ENCODE assay signal across 1 cellular context in the genomic region with DNA sequence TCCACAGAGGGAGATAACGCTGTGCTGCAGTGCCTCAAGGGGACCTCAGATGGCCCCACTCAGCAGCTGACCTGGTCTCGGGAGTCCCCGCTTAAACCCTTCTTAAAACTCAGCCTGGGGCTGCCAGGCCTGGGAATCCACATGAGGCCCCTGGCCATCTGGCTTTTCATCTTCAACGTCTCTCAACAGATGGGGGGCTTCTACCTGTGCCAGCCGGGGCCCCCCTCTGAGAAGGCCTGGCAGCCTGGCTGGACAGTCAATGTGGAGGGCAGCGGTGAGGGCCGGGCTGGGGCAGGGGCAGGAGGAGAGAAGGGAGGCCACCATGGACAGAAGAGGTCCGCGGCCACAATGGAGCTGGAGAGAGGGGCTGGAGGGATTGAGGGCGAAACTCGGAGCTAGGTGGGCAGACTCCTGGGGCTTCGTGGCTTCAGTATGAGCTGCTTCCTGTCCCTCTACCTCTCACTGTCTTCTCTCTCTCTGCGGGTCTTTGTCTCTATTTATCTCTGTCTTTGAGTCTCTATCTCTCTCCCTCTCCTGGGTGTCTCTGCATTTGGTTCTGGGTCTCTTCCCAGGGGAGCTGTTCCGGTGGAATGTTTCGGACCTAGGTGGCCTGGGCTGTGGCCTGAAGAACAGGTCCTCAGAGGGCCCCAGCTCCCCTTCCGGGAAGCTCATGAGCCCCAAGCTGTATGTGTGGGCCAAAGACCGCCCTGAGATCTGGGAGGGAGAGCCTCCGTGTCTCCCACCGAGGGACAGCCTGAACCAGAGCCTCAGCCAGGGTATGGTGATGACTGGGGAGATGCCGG.
TF ChIP-seq lines count a peak whose summit lies in the region.

No MANE protein-coding gene starts in this region.

TF ChIP-seq in GM12878, 131 proteins besides CTCF, POLR2A, EP300 and RAD21 (continued from another document and continues in another):
- peak; percentile 14; the same call in 1 of the 2 replicates for TF ChIP-seq ZNF687 (IDR thresholded peaks at IDR 0.05)
- TF ChIP-seq MAX (IDR thresholded peaks at IDR 0.05; ENCODE audit: low read depth, low read length), result no peak
- no peak for TF ChIP-seq RB1 (IDR thresholded peaks at IDR 0.05; ENCODE audit: borderline replicate concordance)
- TF ChIP-seq, protein P1, sequence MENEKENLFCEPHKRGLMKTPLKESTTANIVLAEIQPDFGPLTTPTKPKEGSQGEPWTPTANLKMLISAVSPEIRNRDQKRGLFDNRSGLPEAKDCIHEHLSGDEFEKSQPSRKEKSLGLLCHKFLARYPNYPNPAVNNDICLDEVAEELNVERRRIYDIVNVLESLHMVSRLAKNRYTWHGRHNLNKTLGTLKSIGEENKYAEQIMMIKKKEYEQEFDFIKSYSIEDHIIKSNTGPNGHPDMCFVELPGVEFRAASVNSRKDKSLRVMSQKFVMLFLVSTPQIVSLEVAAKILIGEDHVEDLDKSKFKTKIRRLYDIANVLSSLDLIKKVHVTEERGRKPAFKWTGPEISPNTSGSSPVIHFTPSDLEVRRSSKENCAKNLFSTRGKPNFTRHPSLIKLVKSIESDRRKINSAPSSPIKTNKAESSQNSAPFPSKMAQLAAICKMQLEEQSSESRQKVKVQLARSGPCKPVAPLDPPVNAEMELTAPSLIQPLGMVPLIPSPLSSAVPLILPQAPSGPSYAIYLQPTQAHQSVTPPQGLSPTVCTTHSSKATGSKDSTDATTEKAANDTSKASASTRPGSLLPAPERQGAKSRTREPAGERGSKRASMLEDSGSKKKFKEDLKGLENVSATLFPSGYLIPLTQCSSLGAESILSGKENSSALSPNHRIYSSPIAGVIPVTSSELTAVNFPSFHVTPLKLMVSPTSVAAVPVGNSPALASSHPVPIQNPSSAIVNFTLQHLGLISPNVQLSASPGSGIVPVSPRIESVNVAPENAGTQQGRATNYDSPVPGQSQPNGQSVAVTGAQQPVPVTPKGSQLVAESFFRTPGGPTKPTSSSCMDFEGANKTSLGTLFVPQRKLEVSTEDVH (IDR thresholded peaks at IDR 0.05; ENCODE audit: low read depth, partially characterized antibody), result no peak
- no peak for TF ChIP-seq KDM1A (IDR thresholded peaks at IDR 0.05; ENCODE audit: borderline replicate concordance)
- TF ChIP-seq SREBF2 (IDR thresholded peaks at IDR 0.05; ENCODE audit: low read length), result no peak
- TF ChIP-seq, protein P2, sequence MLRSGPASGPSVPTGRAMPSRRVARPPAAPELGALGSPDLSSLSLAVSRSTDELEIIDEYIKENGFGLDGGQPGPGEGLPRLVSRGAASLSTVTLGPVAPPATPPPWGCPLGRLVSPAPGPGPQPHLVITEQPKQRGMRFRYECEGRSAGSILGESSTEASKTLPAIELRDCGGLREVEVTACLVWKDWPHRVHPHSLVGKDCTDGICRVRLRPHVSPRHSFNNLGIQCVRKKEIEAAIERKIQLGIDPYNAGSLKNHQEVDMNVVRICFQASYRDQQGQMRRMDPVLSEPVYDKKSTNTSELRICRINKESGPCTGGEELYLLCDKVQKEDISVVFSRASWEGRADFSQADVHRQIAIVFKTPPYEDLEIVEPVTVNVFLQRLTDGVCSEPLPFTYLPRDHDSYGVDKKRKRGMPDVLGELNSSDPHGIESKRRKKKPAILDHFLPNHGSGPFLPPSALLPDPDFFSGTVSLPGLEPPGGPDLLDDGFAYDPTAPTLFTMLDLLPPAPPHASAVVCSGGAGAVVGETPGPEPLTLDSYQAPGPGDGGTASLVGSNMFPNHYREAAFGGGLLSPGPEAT (IDR thresholded peaks at IDR 0.05; ENCODE audit: low read depth), result no peak
- TF ChIP-seq BACH1 (IDR thresholded peaks at IDR 0.05; ENCODE audit: borderline replicate concordance), result 0 out of 2 replicates have a peak, but pooled peaks have one; percentile 9
- no peak for TF ChIP-seq NR2F1 (conservative IDR thresholded peaks at IDR 0.05)
- TF ChIP-seq, protein P3, sequence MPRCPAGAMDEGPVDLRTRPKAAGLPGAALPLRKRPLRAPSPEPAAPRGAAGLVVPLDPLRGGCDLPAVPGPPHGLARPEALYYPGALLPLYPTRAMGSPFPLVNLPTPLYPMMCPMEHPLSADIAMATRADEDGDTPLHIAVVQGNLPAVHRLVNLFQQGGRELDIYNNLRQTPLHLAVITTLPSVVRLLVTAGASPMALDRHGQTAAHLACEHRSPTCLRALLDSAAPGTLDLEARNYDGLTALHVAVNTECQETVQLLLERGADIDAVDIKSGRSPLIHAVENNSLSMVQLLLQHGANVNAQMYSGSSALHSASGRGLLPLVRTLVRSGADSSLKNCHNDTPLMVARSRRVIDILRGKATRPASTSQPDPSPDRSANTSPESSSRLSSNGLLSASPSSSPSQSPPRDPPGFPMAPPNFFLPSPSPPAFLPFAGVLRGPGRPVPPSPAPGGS (IDR thresholded peaks at IDR 0.05; ENCODE audit: borderline replicate concordance, insufficient read depth, low read depth, low read length, poor library complexity, severe bottlenecking), result no peak
- TF ChIP-seq IKZF1 (conservative IDR thresholded peaks at IDR 0.05), result no peak
- TF ChIP-seq CHD1 (IDR thresholded peaks at IDR 0.05; ENCODE audit: low read depth, low read length), result no peak
- no peak for TF ChIP-seq CREB1 (IDR thresholded peaks at IDR 0.05; ENCODE audit: low read depth)
- TF ChIP-seq ZNF24 (IDR thresholded peaks at IDR 0.05), result no peak
- TF ChIP-seq BRCA1 (IDR thresholded peaks at IDR 0.05; ENCODE audit: low read depth, low read length), result no peak
- no peak for TF ChIP-seq PAX5 (IDR thresholded peaks at IDR 0.05; ENCODE audit: borderline replicate concordance, low read depth, low read length)
- TF ChIP-seq SMAD5 (IDR thresholded peaks at IDR 0.05; ENCODE audit: low read depth), result no peak
- no peak for TF ChIP-seq GATAD2B (conservative IDR thresholded peaks at IDR 0.05; ENCODE audit: low read depth)
- TF ChIP-seq, protein P4, sequence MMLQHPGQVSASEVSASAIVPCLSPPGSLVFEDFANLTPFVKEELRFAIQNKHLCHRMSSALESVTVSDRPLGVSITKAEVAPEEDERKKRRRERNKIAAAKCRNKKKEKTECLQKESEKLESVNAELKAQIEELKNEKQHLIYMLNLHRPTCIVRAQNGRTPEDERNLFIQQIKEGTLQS (IDR thresholded peaks at IDR 0.05; ENCODE audit: borderline replicate concordance, extremely low read depth, low read depth, low read length), result no peak
- TF ChIP-seq TCF12 (IDR thresholded peaks at IDR 0.05; ENCODE audit: low read depth, low read length), result no peak
- no peak for TF ChIP-seq POU2F2 (IDR thresholded peaks at IDR 0.05; ENCODE audit: borderline replicate concordance, low read depth, low read length)
- TF ChIP-seq NR2C2 (IDR thresholded peaks at IDR 0.05; ENCODE audit: borderline replicate concordance, control insufficient read depth, insufficient read length, low read depth), result no peak
- TF ChIP-seq, protein P5, sequence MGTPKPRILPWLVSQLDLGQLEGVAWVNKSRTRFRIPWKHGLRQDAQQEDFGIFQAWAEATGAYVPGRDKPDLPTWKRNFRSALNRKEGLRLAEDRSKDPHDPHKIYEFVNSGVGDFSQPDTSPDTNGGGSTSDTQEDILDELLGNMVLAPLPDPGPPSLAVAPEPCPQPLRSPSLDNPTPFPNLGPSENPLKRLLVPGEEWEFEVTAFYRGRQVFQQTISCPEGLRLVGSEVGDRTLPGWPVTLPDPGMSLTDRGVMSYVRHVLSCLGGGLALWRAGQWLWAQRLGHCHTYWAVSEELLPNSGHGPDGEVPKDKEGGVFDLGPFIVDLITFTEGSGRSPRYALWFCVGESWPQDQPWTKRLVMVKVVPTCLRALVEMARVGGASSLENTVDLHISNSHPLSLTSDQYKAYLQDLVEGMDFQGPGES (IDR thresholded peaks at IDR 0.05), result no peak
- no peak for TF ChIP-seq KAT2A (conservative IDR thresholded peaks at IDR 0.05; ENCODE audit: control insufficient read depth, low read depth, low read length)
- no peak for TF ChIP-seq SPI1 (IDR thresholded peaks at IDR 0.05; ENCODE audit: borderline replicate concordance, insufficient read depth, low read depth, low read length)
- 0 out of 2 replicates have a peak, but pooled peaks have one; percentile 14 for TF ChIP-seq SMC3 (IDR thresholded peaks at IDR 0.05; ENCODE audit: borderline replicate concordance, low read length)
- TF ChIP-seq, protein P6, sequence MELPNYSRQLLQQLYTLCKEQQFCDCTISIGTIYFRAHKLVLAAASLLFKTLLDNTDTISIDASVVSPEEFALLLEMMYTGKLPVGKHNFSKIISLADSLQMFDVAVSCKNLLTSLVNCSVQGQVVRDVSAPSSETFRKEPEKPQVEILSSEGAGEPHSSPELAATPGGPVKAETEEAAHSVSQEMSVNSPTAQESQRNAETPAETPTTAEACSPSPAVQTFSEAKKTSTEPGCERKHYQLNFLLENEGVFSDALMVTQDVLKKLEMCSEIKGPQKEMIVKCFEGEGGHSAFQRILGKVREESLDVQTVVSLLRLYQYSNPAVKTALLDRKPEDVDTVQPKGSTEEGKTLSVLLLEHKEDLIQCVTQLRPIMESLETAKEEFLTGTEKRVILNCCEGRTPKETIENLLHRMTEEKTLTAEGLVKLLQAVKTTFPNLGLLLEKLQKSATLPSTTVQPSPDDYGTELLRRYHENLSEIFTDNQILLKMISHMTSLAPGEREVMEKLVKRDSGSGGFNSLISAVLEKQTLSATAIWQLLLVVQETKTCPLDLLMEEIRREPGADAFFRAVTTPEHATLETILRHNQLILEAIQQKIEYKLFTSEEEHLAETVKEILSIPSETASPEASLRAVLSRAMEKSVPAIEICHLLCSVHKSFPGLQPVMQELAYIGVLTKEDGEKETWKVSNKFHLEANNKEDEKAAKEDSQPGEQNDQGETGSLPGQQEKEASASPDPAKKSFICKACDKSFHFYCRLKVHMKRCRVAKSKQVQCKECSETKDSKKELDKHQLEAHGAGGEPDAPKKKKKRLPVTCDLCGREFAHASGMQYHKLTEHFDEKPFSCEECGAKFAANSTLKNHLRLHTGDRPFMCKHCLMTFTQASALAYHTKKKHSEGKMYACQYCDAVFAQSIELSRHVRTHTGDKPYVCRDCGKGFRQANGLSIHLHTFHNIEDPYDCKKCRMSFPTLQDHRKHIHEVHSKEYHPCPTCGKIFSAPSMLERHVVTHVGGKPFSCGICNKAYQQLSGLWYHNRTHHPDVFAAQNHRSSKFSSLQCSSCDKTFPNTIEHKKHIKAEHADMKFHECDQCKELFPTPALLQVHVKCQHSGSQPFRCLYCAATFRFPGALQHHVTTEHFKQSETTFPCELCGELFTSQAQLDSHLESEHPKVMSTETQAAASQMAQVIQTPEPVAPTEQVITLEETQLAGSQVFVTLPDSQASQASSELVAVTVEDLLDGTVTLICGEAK (IDR thresholded peaks at IDR 0.05; ENCODE audit: borderline replicate concordance), result no peak
- no peak for TF ChIP-seq MYC (IDR thresholded peaks at IDR 0.05; ENCODE audit: insufficient read depth, insufficient read length, insufficient replicate concordance, low read length, severe bottlenecking)
- no peak for TF ChIP-seq SUPT20H (IDR thresholded peaks at IDR 0.05; ENCODE audit: borderline replicate concordance, control insufficient read depth, low read depth, low read length)
- no peak for TF ChIP-seq HDGF (IDR thresholded peaks at IDR 0.05)
- TF ChIP-seq SREBF1 (IDR thresholded peaks at IDR 0.05; ENCODE audit: low read length), result no peak
- TF ChIP-seq IRF4 (IDR thresholded peaks at IDR 0.05; ENCODE audit: low read depth, low read length), result no peak
- no peak for TF ChIP-seq TCF3 (IDR thresholded peaks at IDR 0.05; ENCODE audit: borderline replicate concordance, insufficient read depth, low read depth, low read length)
- TF ChIP-seq IKZF2 (IDR thresholded peaks at IDR 0.05), result no peak; a peak in 1 of 4 replicates
- no peak for TF ChIP-seq FOXM1 (IDR thresholded peaks at IDR 0.05; ENCODE audit: low read depth, low read length)
- TF ChIP-seq NBN (IDR thresholded peaks at IDR 0.05), result peak; percentile 58; the same call in 1 of the 2 replicates
- no peak for TF ChIP-seq KLF5 (IDR thresholded peaks at IDR 0.05; ENCODE audit: partially characterized antibody)
- TF ChIP-seq LARP7 (IDR thresholded peaks at IDR 0.05), result no peak
